In the genomic region with DNA sequence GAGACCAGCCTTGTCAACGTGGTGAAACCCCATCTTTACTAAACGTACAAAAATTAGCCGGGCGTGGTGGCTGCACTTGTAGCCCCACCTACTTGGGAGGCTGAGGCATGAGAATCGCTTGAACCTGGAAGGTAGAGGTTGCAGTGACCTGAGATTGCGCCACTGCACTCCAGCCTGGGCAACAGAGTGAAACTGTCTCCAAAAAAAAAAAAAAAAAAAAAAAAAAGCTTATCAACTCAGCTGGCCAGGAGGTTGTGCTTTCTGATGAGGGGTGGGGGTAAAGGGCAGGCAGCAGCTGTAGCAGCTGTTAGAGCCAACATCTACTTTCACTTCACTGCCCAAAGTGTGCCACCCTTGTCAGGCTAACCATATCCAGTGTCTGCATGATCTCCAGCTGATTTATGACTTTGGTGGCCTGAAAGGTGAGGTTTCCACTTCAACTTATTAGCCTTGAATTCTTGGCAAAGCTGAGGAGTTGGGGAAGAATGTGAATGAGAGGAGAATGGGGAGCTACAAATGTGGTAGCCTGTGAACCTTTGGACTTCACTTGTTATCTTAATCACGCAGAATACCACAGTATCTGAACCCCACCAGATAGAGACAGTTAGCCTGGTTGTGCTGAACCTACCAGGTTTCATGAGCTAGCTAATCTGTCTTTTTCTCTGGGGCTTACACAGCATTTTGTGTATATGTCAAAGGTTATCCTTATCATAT, we compare ENCODE assay signal across 2 cellular contexts.
A peak's percentile ranks its signal among the peaks of the same experiment; 100 is the strongest.
TF ChIP-seq lines count a peak whose summit lies in the region.

No MANE protein-coding gene starts in this region.

TF ChIP-seq in Ishikawa, 13 proteins besides CTCF, POLR2A, EP300 and RAD21:
- TF ChIP-seq TEAD4 (IDR thresholded peaks at IDR 0.05) (peak; percentile 49), CEBPB (IDR thresholded peaks at IDR 0.05) (peak; percentile 75), CREB1 (IDR thresholded peaks at IDR 0.05; ENCODE audit: low read depth) (no peak), TCF12 (IDR thresholded peaks at IDR 0.05; ENCODE audit: low read depth) (0 out of 2 replicates have a peak, but pooled peaks have one; percentile 21), NFIC (IDR thresholded peaks at IDR 0.05) (peak; percentile 69), EGR1 (IDR thresholded peaks at IDR 0.05) (no peak), YY1 (IDR thresholded peaks at IDR 0.05; ENCODE audit: low read depth) (no peak), TAF1 (IDR thresholded peaks at IDR 0.05; ENCODE audit: low read depth) (no peak), FOXM1 (IDR thresholded peaks at IDR 0.05; ENCODE audit: borderline replicate concordance, low read depth) (no peak)
- TF ChIP-seq, protein P1, sequence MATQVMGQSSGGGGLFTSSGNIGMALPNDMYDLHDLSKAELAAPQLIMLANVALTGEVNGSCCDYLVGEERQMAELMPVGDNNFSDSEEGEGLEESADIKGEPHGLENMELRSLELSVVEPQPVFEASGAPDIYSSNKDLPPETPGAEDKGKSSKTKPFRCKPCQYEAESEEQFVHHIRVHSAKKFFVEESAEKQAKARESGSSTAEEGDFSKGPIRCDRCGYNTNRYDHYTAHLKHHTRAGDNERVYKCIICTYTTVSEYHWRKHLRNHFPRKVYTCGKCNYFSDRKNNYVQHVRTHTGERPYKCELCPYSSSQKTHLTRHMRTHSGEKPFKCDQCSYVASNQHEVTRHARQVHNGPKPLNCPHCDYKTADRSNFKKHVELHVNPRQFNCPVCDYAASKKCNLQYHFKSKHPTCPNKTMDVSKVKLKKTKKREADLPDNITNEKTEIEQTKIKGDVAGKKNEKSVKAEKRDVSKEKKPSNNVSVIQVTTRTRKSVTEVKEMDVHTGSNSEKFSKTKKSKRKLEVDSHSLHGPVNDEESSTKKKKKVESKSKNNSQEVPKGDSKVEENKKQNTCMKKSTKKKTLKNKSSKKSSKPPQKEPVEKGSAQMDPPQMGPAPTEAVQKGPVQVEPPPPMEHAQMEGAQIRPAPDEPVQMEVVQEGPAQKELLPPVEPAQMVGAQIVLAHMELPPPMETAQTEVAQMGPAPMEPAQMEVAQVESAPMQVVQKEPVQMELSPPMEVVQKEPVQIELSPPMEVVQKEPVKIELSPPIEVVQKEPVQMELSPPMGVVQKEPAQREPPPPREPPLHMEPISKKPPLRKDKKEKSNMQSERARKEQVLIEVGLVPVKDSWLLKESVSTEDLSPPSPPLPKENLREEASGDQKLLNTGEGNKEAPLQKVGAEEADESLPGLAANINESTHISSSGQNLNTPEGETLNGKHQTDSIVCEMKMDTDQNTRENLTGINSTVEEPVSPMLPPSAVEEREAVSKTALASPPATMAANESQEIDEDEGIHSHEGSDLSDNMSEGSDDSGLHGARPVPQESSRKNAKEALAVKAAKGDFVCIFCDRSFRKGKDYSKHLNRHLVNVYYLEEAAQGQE (IDR thresholded peaks at IDR 0.05; ENCODE audit: low read depth): no peak

TF ChIP-seq in K562, 482 proteins besides CTCF, POLR2A, EP300 and RAD21 (continues in another document):
- TF ChIP-seq FOXA3 (CRISPR knock-in tag; conservative IDR thresholded peaks at IDR 0.05 in 1 of 2, IDR thresholded peaks at IDR 0.05 in 1 of 2) (peak in 1 of 2 experiments; percentile 83; a peak in 1 of 4 replicates), ATF1 (CRISPR knock-in tag; IDR thresholded peaks at IDR 0.05) (no peak), ATF1 (tag; IDR thresholded peaks at IDR 0.05) (0 out of 2 replicates have a peak, but pooled peaks have one; percentile 7), NR1H2 (CRISPR knock-in tag; IDR thresholded peaks at IDR 0.05) (no peak), MYNN (IDR thresholded peaks at IDR 0.05) (peak; percentile 100), MYNN (CRISPR knock-in tag; IDR thresholded peaks at IDR 0.05) (peak; percentile 63; the same call in 1 of the 2 replicates), TAF1 (IDR thresholded peaks at IDR 0.05; ENCODE audit: control insufficient read depth, extremely low read depth, insufficient read depth, low read length, severe bottlenecking) (no peak), ADNP (tag; IDR thresholded peaks at IDR 0.05) (peak; percentile 72; the same call in 1 of the 2 replicates), NCOA6 (IDR thresholded peaks at IDR 0.05) (no peak), TAL1 (IDR thresholded peaks at IDR 0.05) (peak; percentile 86), PHF21A (IDR thresholded peaks at IDR 0.05; ENCODE audit: borderline replicate concordance, low read depth) (no peak), SIX5 (IDR thresholded peaks at IDR 0.05; ENCODE audit: borderline replicate concordance in 1 of 2, insufficient read depth in 1 of 2, low read depth in 1 of 2, low read length in 2 of 2) (no peak), CREM (IDR thresholded peaks at IDR 0.05; ENCODE audit: low read depth) (0 out of 2 replicates have a peak, but pooled peaks have one; percentile 21), TEAD4 (IDR thresholded peaks at IDR 0.05; ENCODE audit: low read length) (peak; percentile 89), TEAD4 (CRISPR knock-in tag; IDR thresholded peaks at IDR 0.05; ENCODE audit: borderline replicate concordance) (no peak), POLR2AphosphoS5 (IDR thresholded peaks at IDR 0.05; ENCODE audit: control insufficient read depth, insufficient read depth, low read depth, low read length) (0 out of 2 replicates have a peak, but pooled peaks have one; percentile 39), SRF (CRISPR knock-in tag; IDR thresholded peaks at IDR 0.05) (no peak), NFIX (CRISPR knock-in tag; IDR thresholded peaks at IDR 0.05; ENCODE audit: low read depth) (no peak), MCM5 (IDR thresholded peaks at IDR 0.05; ENCODE audit: low read depth) (no peak), MAFG (tag; conservative IDR thresholded peaks at IDR 0.05) (0 out of 2 replicates have a peak, but pooled peaks have one; percentile 43), NCOR1 (IDR thresholded peaks at IDR 0.05) (peak; percentile 83), HDAC2 (IDR thresholded peaks at IDR 0.05) (peak; percentile 85; the same call in 1 of the 2 replicates), KAT8 (IDR thresholded peaks at IDR 0.05; ENCODE audit: low read depth) (no peak), TRIM24 (IDR thresholded peaks at IDR 0.05) (peak; percentile 62 to 64; a peak in 3 of 4 replicates), IRF2 (CRISPR knock-in tag; IDR thresholded peaks at IDR 0.05) (no peak), CCNT2 (IDR thresholded peaks at IDR 0.05; ENCODE audit: borderline replicate concordance, extremely low read depth, insufficient read length, low read depth, low read length) (peak; percentile 59), PML (IDR thresholded peaks at IDR 0.05; ENCODE audit: low read length) (peak; percentile 47; the same call in 1 of the 2 replicates), MEF2D (tag; conservative IDR thresholded peaks at IDR 0.05; ENCODE audit: low read depth) (no peak), DACH1 (IDR thresholded peaks at IDR 0.05; ENCODE audit: partially characterized antibody) (peak; percentile 76), TCF7 (IDR thresholded peaks at IDR 0.05; ENCODE audit: borderline replicate concordance) (no peak), MTA1 (IDR thresholded peaks at IDR 0.05; ENCODE audit: borderline replicate concordance) (no peak), ZNF384 (IDR thresholded peaks at IDR 0.05; ENCODE audit: low read depth, low read length) (peak; percentile 97), CEBPB (tag; IDR thresholded peaks at IDR 0.05) (peak; percentile 79), ZNF253 (CRISPR knock-in tag; conservative IDR thresholded peaks at IDR 0.05) (no peak), ZNF311 (CRISPR knock-in tag; IDR thresholded peaks at IDR 0.05) (no peak), HMG20B (CRISPR knock-in tag; IDR thresholded peaks at IDR 0.05) (no peak), ZFX (CRISPR knock-in tag; IDR thresholded peaks at IDR 0.05) (no peak), MEIS2 (IDR thresholded peaks at IDR 0.05; ENCODE audit: partially characterized antibody) (peak; percentile 94), MTA2 (IDR thresholded peaks at IDR 0.05; ENCODE audit: low read depth) (peak; percentile 78), PTRF (tag; IDR thresholded peaks at IDR 0.05) (no peak), ZNF589 (CRISPR knock-in tag; IDR thresholded peaks at IDR 0.05; ENCODE audit: low read depth) (no peak; the same call in 1 of the 2 replicates), ZNF134 (CRISPR knock-in tag; conservative IDR thresholded peaks at IDR 0.05) (no peak), TGIF2 (CRISPR knock-in tag; IDR thresholded peaks at IDR 0.05) (no peak), CTBP1 (IDR thresholded peaks at IDR 0.05; ENCODE audit: borderline replicate concordance) (peak; percentile 53; the same call in 1 of the 2 replicates), SMAD2 (IDR thresholded peaks at IDR 0.05; ENCODE audit: low read depth, low read length) (no peak), PHTF2 (CRISPR knock-in tag; IDR thresholded peaks at IDR 0.05) (no peak), ZNF174 (CRISPR knock-in tag; IDR thresholded peaks at IDR 0.05) (no peak), CBFA2T3 (IDR thresholded peaks at IDR 0.05) (peak; percentile 92), ZNF224 (CRISPR knock-in tag; IDR thresholded peaks at IDR 0.05) (no peak), GTF2E2 (tag; IDR thresholded peaks at IDR 0.05) (no peak)
- TF ChIP-seq, protein P2, sequence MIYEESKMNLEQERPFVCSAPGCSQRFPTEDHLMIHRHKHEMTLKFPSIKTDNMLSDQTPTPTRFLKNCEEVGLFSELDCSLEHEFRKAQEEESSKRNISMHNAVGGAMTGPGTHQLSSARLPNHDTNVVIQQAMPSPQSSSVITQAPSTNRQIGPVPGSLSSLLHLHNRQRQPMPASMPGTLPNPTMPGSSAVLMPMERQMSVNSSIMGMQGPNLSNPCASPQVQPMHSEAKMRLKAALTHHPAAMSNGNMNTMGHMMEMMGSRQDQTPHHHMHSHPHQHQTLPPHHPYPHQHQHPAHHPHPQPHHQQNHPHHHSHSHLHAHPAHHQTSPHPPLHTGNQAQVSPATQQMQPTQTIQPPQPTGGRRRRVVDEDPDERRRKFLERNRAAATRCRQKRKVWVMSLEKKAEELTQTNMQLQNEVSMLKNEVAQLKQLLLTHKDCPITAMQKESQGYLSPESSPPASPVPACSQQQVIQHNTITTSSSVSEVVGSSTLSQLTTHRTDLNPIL (CRISPR knock-in tag; IDR thresholded peaks at IDR 0.05): no peak
- TF ChIP-seq, protein P3, sequence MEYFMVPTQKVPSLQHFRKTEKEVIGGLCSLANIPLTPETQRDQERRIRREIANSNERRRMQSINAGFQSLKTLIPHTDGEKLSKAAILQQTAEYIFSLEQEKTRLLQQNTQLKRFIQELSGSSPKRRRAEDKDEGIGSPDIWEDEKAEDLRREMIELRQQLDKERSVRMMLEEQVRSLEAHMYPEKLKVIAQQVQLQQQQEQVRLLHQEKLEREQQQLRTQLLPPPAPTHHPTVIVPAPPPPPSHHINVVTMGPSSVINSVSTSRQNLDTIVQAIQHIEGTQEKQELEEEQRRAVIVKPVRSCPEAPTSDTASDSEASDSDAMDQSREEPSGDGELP (CRISPR knock-in tag; IDR thresholded peaks at IDR 0.05; ENCODE audit: borderline replicate concordance): peak; percentile 97
- TF ChIP-seq, protein P4, sequence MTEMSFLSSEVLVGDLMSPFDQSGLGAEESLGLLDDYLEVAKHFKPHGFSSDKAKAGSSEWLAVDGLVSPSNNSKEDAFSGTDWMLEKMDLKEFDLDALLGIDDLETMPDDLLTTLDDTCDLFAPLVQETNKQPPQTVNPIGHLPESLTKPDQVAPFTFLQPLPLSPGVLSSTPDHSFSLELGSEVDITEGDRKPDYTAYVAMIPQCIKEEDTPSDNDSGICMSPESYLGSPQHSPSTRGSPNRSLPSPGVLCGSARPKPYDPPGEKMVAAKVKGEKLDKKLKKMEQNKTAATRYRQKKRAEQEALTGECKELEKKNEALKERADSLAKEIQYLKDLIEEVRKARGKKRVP (CRISPR knock-in tag; IDR thresholded peaks at IDR 0.05): no peak
- TF ChIP-seq, protein P5, sequence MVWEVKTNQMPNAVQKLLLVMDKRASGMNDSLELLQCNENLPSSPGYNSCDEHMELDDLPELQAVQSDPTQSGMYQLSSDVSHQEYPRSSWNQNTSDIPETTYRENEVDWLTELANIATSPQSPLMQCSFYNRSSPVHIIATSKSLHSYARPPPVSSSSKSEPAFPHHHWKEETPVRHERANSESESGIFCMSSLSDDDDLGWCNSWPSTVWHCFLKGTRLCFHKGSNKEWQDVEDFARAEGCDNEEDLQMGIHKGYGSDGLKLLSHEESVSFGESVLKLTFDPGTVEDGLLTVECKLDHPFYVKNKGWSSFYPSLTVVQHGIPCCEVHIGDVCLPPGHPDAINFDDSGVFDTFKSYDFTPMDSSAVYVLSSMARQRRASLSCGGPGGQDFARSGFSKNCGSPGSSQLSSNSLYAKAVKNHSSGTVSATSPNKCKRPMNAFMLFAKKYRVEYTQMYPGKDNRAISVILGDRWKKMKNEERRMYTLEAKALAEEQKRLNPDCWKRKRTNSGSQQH (CRISPR knock-in tag; IDR thresholded peaks at IDR 0.05): no peak
- TF ChIP-seq, protein P6, sequence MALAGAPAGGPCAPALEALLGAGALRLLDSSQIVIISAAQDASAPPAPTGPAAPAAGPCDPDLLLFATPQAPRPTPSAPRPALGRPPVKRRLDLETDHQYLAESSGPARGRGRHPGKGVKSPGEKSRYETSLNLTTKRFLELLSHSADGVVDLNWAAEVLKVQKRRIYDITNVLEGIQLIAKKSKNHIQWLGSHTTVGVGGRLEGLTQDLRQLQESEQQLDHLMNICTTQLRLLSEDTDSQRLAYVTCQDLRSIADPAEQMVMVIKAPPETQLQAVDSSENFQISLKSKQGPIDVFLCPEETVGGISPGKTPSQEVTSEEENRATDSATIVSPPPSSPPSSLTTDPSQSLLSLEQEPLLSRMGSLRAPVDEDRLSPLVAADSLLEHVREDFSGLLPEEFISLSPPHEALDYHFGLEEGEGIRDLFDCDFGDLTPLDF (CRISPR knock-in tag; IDR thresholded peaks at IDR 0.05): no peak
- TF ChIP-seq, protein P7, sequence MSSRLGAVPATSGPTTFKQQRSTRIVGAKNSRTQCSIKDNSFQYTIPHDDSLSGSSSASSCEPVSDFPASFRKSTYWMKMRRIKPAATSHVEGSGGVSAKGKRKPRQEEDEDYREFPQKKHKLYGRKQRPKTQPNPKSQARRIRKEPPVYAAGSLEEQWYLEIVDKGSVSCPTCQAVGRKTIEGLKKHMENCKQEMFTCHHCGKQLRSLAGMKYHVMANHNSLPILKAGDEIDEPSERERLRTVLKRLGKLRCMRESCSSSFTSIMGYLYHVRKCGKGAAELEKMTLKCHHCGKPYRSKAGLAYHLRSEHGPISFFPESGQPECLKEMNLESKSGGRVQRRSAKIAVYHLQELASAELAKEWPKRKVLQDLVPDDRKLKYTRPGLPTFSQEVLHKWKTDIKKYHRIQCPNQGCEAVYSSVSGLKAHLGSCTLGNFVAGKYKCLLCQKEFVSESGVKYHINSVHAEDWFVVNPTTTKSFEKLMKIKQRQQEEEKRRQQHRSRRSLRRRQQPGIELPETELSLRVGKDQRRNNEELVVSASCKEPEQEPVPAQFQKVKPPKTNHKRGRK (tag; IDR thresholded peaks at IDR 0.05): 0 out of 2 replicates have a peak, but pooled peaks have one; percentile 1
- TF ChIP-seq, protein P8, sequence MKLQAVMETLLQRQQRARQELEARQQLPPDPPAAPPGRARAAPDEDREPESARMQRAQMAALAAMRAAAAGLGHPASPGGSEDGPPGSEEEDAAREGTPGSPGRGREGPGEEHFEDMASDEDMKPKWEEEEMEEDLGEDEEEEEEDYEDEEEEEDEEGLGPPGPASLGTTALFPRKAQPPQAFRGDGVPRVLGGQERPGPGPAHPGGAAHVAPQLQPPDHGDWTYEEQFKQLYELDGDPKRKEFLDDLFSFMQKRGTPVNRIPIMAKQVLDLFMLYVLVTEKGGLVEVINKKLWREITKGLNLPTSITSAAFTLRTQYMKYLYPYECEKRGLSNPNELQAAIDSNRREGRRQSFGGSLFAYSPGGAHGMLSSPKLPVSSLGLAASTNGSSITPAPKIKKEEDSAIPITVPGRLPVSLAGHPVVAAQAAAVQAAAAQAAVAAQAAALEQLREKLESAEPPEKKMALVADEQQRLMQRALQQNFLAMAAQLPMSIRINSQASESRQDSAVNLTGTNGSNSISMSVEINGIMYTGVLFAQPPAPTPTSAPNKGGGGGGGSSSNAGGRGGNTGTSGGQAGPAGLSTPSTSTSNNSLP (IDR thresholded peaks at IDR 0.05; ENCODE audit: borderline replicate concordance, low read depth, low read length): 0 out of 2 replicates have a peak, but pooled peaks have one; percentile 13
